In the genomic region with DNA sequence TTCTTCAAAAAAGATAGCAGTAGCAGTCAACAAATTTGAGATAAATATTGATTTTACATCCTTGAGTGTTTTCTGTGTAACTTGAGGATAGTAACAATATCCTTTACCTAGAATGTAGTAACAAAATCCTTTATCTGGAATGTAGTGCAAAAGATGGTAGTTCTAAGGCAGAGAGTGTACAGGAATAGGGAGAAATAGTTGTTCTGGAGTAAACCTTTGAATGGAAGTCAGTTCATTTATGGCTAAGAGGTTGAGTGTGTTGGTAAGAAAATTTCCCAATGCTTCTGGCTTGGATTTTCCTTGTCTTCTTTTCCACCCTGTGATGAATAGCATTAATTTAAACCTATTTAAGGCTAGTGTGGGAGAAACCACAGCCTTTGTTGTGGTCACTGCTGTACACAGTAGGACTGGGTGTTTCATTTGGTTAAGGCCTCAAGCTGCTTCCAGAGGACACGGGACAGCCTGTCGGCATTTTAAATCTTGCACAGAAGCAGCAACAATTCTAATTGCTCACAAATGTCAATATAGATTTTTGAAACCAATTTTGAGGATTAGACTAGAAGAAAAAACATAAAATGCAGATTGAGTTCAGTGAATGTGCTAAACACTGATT, we compare ENCODE assay signal across 16 cellular contexts. TPM values are rescaled to one million over a fixed set of nuclear protein-coding genes. Genes with fewer than 3 reads are reported as not detected.
DNase-seq lines count a peak whose midpoint lies in the region; ATAC-seq, FAIRE-seq and TF ChIP-seq lines count a peak whose summit lies in the region.
"Had no signal": no experiment of that assay in that cellular context is flagged by ENCODE, and none has a peak within 500 bp of the region (broad histone marks: within the 10 kb centered on the region; RNA-seq: fewer than 3 reads in every experiment).

No MANE protein-coding gene starts in this region.

- H3K27me3 ChIP-seq in K562 (ENCODE audit: control insufficient read depth in 2 of 2, insufficient read depth in 2 of 2, low read length in 2 of 2) (no peaks in the 10 kb centered on the region), mesenchymal stem cell (ENCODE audit: control insufficient read depth in 1 of 2, insufficient read depth in 1 of 2, low read length in 2 of 2) (no peaks in the 10 kb centered on the region), thoracic aorta (replicated peaks; ENCODE audit: insufficient read depth) (no peaks in the 10 kb centered on the region), brain microvascular endothelial cell (replicated peaks) (no peaks in the 10 kb centered on the region)

- no peak overlapping the region for H3K18ac ChIP-seq in mesenchymal stem cell (ENCODE audit: low read depth in 1 of 2, low read length in 2 of 2)

- H3K14ac ChIP-seq in mesenchymal stem cell (ENCODE audit: low read length in 2 of 2): no peak overlapping the region

- H4K20me1 ChIP-seq in K562 (replicated peaks; ENCODE audit: control insufficient read depth, insufficient read depth, low read length): peaks cover 6% of the 10 kb centered on the region; the same call in 1 of the 2 replicates

- TF ChIP-seq RAD21 in K562 (CRISPR knock-in tag; conservative IDR thresholded peaks at IDR 0.05 in 1 of 2, IDR thresholded peaks at IDR 0.05 in 1 of 2): no peak

- DNase-seq in NCI-H2029 (lab: John Stamatoyannopoulos, UW): peak; percentile 49
- DNase-seq in K562 (ENCODE audit: extremely low read depth in 1 of 4, low spot score in 3 of 4): no peak
- DNase-seq in mesenchymal stem cell: no peak
- DNase-seq in thoracic aorta (ENCODE audit: low spot score): no peak
- no peak for DNase-seq in brain microvascular endothelial cell
- no peak for DNase-seq in globus pallidus (ENCODE audit: low spot score)
- DNase-seq in NCI-H2081 treated with DMSO at 0.1 percent for 48 hours (lab: John Stamatoyannopoulos, UW): no peak
- DNase-seq: activated CD4-positive, alpha-beta T cell treated with anti-CD3 and anti-CD28 coated beads for 4 hours; activated T-cell treated with anti-CD3 and anti-CD28 coated beads for 4 hours; C1 segment of cervical spinal cord; DMS53; erythroblast had no signal

- no peaks in the 10 kb centered on the region for H3K9me1 ChIP-seq in K562 (ENCODE audit: control insufficient read depth, insufficient read depth, low read length)

- H2BK15ac ChIP-seq in mesenchymal stem cell (ENCODE audit: low read depth, poor library complexity, severe bottlenecking): no peak overlapping the region

- H2AFZ ChIP-seq in K562 (ENCODE audit: low read depth, low read length) (no peak overlapping the region), mesenchymal stem cell (ENCODE audit: low read depth, low read length) (no peak overlapping the region)

- no peak overlapping the region for H3K9ac ChIP-seq in K562 (ENCODE audit: insufficient read depth in 1 of 2, low read depth in 2 of 2, low read length in 2 of 2)
- peak overlapping the region; percentile 66 for H3K9ac ChIP-seq in mesenchymal stem cell (ENCODE audit: low read length)

- TF ChIP-seq CTCF in K562 (IDR thresholded peaks at IDR 0.05 in 2 of 3, conservative IDR thresholded peaks at IDR 0.05 in 1 of 3; ENCODE audit: insufficient read depth in 2 of 3, low read depth in 1 of 3, low read length in 3 of 3): no peak
- TF ChIP-seq CTCF in thoracic aorta (IDR thresholded peaks at IDR 0.05): no peak
- TF ChIP-seq CTCF in brain microvascular endothelial cell (IDR thresholded peaks at IDR 0.05; ENCODE audit: low read depth, low read length, missing control alignments): no peak

- H3K27ac ChIP-seq in K562 (ENCODE audit: extremely low read depth, low read depth, low read length): no peak overlapping the region
- H3K27ac ChIP-seq in mesenchymal stem cell (ENCODE audit: low read length, poor library complexity, severe bottlenecking): no peak overlapping the region
- H3K27ac ChIP-seq in thoracic aorta: peak overlapping the region; percentile 52 to 72
- no peak overlapping the region for H3K27ac ChIP-seq in brain microvascular endothelial cell

- no peak for FAIRE-seq in K562 (lab: Jason Lieb, UNC)
- FAIRE-seq: HTR-8/SVneo had no signal

- H3K4me3 ChIP-seq in K562 (no peak overlapping the region), mesenchymal stem cell (ENCODE audit: insufficient read depth in 1 of 2, low read depth in 1 of 2, low read length in 2 of 2) (peak overlapping the region in 1 of 2 experiments; percentile 47), thoracic aorta (peak overlapping the region; percentile 60), brain microvascular endothelial cell (ENCODE audit: low read depth, low read length) (no peak overlapping the region)

- no peak for TF ChIP-seq EP300 in K562 (IDR thresholded peaks at IDR 0.05; ENCODE audit: low read length)

- intact Hi-C loops in K562 (cut with micrococcal nuclease): loop anchor here (10.0 kb wide), 1 partner anchor 761 kb away; no protein-coding TSS in a partner anchor

- H3K4ac ChIP-seq in mesenchymal stem cell (ENCODE audit: low read depth in 1 of 2, low read length in 2 of 2): no peak overlapping the region

- no peaks in the 10 kb centered on the region for H3K79me1 ChIP-seq in mesenchymal stem cell (replicated peaks; ENCODE audit: low read length, poor library complexity, severe bottlenecking)

- H2BK5ac ChIP-seq in mesenchymal stem cell (ENCODE audit: low read depth, low read length, poor library complexity, severe bottlenecking): no peak overlapping the region

- no peak for TF ChIP-seq POLR2A in K562 (conservative IDR thresholded peaks at IDR 0.05)

- no peak overlapping the region for H2BK12ac ChIP-seq in mesenchymal stem cell (ENCODE audit: low read length in 2 of 2)

- CTCF ChIA-PET in K562 (lab: Yijun Ruan, JAX; ENCODE audit: low intra/inter-chr PET ratio): no interaction called here

- no TSS peak for BruUV-seq in K562 (replicated peaks; lab: Mats Ljungman, UMichigan)

- peaks cover 99% of the 10 kb centered on the region for H3K79me2 ChIP-seq in K562 (ENCODE audit: control insufficient read depth, insufficient read depth, low read length)

- in situ Hi-C loops in K562 (cut with MboI): no loop called here
- in situ Hi-C loops in brain microvascular endothelial cell (cut with HindIII; ENCODE audit: low pct_ligation_motif_present, low sequenced_read_pairs): no loop called here

- no peak overlapping the region for H2BK120ac ChIP-seq in mesenchymal stem cell (ENCODE audit: low read depth, low read length)

- H4K8ac ChIP-seq in mesenchymal stem cell (ENCODE audit: low read length): no peak overlapping the region

- no peak overlapping the region for H4K91ac ChIP-seq in mesenchymal stem cell (ENCODE audit: low read length)

- H3K23ac ChIP-seq in mesenchymal stem cell (ENCODE audit: low read length in 2 of 2): no peak overlapping the region

- H3K4me1 ChIP-seq in K562 (replicated peaks in 1 of 2; ENCODE audit: control insufficient read depth in 2 of 2, insufficient read depth in 2 of 2, low read length in 2 of 2) (peaks cover 0 to 4% of the 10 kb centered on the region in 2 experiments; a peak in 2 of 5 replicates), mesenchymal stem cell (ENCODE audit: control insufficient read depth, insufficient read depth, low read depth, low read length) (no peaks in the 10 kb centered on the region), thoracic aorta (ENCODE audit: control insufficient read depth in 1 of 2, low read depth in 2 of 2) (peaks cover 24 to 85% of the 10 kb centered on the region in 2 donors)

- H3K4me2 ChIP-seq in K562 (ENCODE audit: insufficient read depth, low read length): no peak overlapping the region
- H3K4me2 ChIP-seq in mesenchymal stem cell (ENCODE audit: low read length, poor library complexity, severe bottlenecking): no peak overlapping the region

- no peaks in the 10 kb centered on the region for H3K9me3 ChIP-seq in K562 (replicated peaks; ENCODE audit: control insufficient read depth, insufficient read depth, low read depth, low read length)
- H3K9me3 ChIP-seq in mesenchymal stem cell (ENCODE audit: control insufficient read depth, low read length): no peaks in the 10 kb centered on the region
- H3K9me3 ChIP-seq in thoracic aorta: no peaks in the 10 kb centered on the region

- H3K36me3 ChIP-seq in K562 (ENCODE audit: control insufficient read depth, insufficient read depth, low read length) (peaks cover 44% of the 10 kb centered on the region), mesenchymal stem cell (ENCODE audit: control insufficient read depth in 1 of 2, insufficient read depth in 2 of 2, low read depth in 1 of 2, low read length in 2 of 2) (peaks cover under 1 to 8% of the 10 kb centered on the region in 2 experiments), thoracic aorta (peaks cover 1% of the 10 kb centered on the region), brain microvascular endothelial cell (replicated peaks) (no peaks in the 10 kb centered on the region)

- POLR2A ChIA-PET in K562 (lab: Yijun Ruan, JAX): interaction anchor here (1.0 to 2.0 kb wide), 4 partner anchors 8 to 44 kb away, joined by 3 to 7 read pairs (median 4); partner anchors contain the start of gene NFIA

- WGBS in K562 (ENCODE audit: insufficient coverage, low coverage, missing lambda C conversion rate): 63% methylated on average over 2 of the region's 2 CpGs
- WGBS in mesenchymal stem cell: no CpG with 5 or more reads among the region's 2 CpGs

- ATAC-seq in K562 (peak; percentile 23; the same call in 2 of the 3 replicates), thoracic aorta (ENCODE audit: insufficient number of reproducible peaks, low FRiP score, low read depth) (no peak), GM19328 (IDR thresholded peaks at IDR 0.05; ENCODE audit: unreplicated experiment) (no peak)
- ATAC-seq: sciatic nerve; stimulated activated effector memory CD8-positive, alpha-beta T cell treated with anti-CD3 and anti-CD28 coated beads, Interleukin-12 subunit alpha, Interleukin-12 subunit beta, amount 100 ng/mL, for 72 hours had no signal

- no peak overlapping the region for H2AK5ac ChIP-seq in mesenchymal stem cell (ENCODE audit: low read length, severe bottlenecking)

RNA-seq across cellular contexts. Expression of gene NFIA, which starts 11.3 kb away (rescaled TPM):
- 64.5 and 151 TPM in 2 replicates for total RNA-seq in K562 (2011; cell fraction: chromatin; rRNA removed; ENCODE audit: low replicate concordance)
- 18.0 and 29.1 TPM in 2 replicates for total RNA-seq in K562 (2011; cell fraction: nucleolus; rRNA removed)
- total RNA-seq in K562 (2011; cell fraction: nucleoplasm; rRNA removed): 50.7 and 73.9 TPM in 2 replicates
- total RNA-seq in K562 (2014; rRNA removed) (6.5 and 9.5 TPM in 2 replicates), K562 (2014; rRNA removed; fragmentation: Illumina TruSeq; extraction: Trizol) (20.3 and 22.6 TPM in 2 replicates), K562 (2015; rRNA removed; fragmentation: Illumina TruSeq; extraction: Trizol) (16.1 and 16.2 TPM in 2 replicates), K562 (2021) (24.2 and 24.9 TPM in 2 replicates), thoracic aorta (100 to 1,000 TPM in 1 of 2 donors, 10 to 100 TPM in 1; 99.8 to 118 TPM)
- polyA plus RNA-seq in K562 (2011; rRNA removed) (9.8 and 11.5 TPM in 2 replicates), K562 (2014; fragmentation: Illumina TruSeq; extraction: Trizol) (8.5 and 9.1 TPM in 2 replicates), K562 (2014; fragmentation: Nextera tagmentation; extraction: Ambion mirVana) (10 to 100 TPM in 1 of 2 experiments, 1 to 10 TPM in 1; 5.3 to 10.1 TPM), K562 (2014; rRNA removed) (7.0 and 8.6 TPM in 2 replicates)
- polyA plus RNA-seq in K562 (2011; cell fraction: cytosol; rRNA removed): 12.0 and 15.8 TPM in 2 replicates
- polyA plus RNA-seq in K562 (2011; cell fraction: nucleus; rRNA removed): 17.4 and 18.8 TPM in 2 replicates
- 3.9 and 4.2 TPM in 2 replicates for polyA plus RNA-seq in K562 (2012)
- 37.6 and 46.6 TPM in 2 replicates for polyA minus RNA-seq in K562 (2011; rRNA and poly(A)+ RNA removed)
- polyA minus RNA-seq in K562 (2011; cell fraction: cytosol; rRNA and poly(A)+ RNA removed): 14.5 and 18.2 TPM in 2 replicates
- polyA minus RNA-seq in K562 (2011; cell fraction: nucleus; rRNA and poly(A)+ RNA removed): 45.4 and 75.9 TPM in 2 replicates
- 5.0 TPM for polyA plus RNA-seq in mesenchymal stem cell (2013, experiment 1 of 2)
- 4.9 TPM for polyA plus RNA-seq in mesenchymal stem cell (2013, experiment 2 of 2)

Comparison
In these comparisons a context has a peak if more than half of its experiments do, and no peak if none do; other contexts are left out.
1. H3K27ac ChIP-seq: peak in thoracic aorta (2 of 2); none in K562 (single experiment), mesenchymal stem cell (single experiment) and brain microvascular endothelial cell (single experiment).